Comparison of ENCODE assay signal across 24 cellular contexts in genomic region chr10:78568664-78569063, GRCh38.
DNase-seq lines count a peak whose midpoint lies in the region; ATAC-seq and TF ChIP-seq lines count a peak whose summit lies in the region.
"Had no signal": no experiment of that assay in that cellular context is flagged by ENCODE, and none has a peak within 500 bp of the region (broad histone marks: within the 10 kb centered on the region; RNA-seq: fewer than 3 reads in every experiment).

No MANE protein-coding gene starts in this region.

- H3K27ac ChIP-seq in naive thymus-derived CD4-positive, alpha-beta T cell (ENCODE audit: low read depth, low read length): no peak overlapping the region
- H3K27ac ChIP-seq in tibial nerve: no peak overlapping the region
- H3K27ac ChIP-seq: ascending aorta, esophagus muscularis mucosa, SJSA1 had no signal

- no peaks in the 10 kb centered on the region for H3K27me3 ChIP-seq in naive thymus-derived CD4-positive, alpha-beta T cell (ENCODE audit: control insufficient read depth in 2 of 2, insufficient read depth in 2 of 2, low read length in 2 of 2)
- H3K27me3 ChIP-seq in tibial nerve: no peaks in the 10 kb centered on the region
- H3K27me3 ChIP-seq: ascending aorta, esophagus muscularis mucosa, SJSA1 had no signal

- no peak overlapping the region for H3K4me3 ChIP-seq in naive thymus-derived CD4-positive, alpha-beta T cell (ENCODE audit: low read length)
- no peak overlapping the region for H3K4me3 ChIP-seq in tibial nerve
- no peak overlapping the region for H3K4me3 ChIP-seq in foreskin fibroblast (ENCODE audit: low read depth in 1 of 2, low read length in 2 of 2)
- H3K4me3 ChIP-seq: ascending aorta, esophagus muscularis mucosa, lung, mucosa of descending colon, SJSA1 had no signal

- peak overlapping the region in 4 of 7 donors; percentile 28 to 80 (median 48) for H3K27ac Mint-ChIP-seq in CD14-positive monocyte
- H3K27ac Mint-ChIP-seq in naive thymus-derived CD4-positive, alpha-beta T cell: no peak overlapping the region
- H3K27ac Mint-ChIP-seq: activated CD4-positive, alpha-beta memory T cell treated with anti-CD3 and anti-CD28 coated beads, Interleukin-2, amount 10 ng/mL, durations not matched to agents 7 days and 5 days; activated naive CD8-positive, alpha-beta T cell; CD4-positive, CD25-positive, alpha-beta regulatory T cell; stimulated activated effector memory CD8-positive, alpha-beta T cell treated with anti-CD3 and anti-CD28 coated beads, Interleukin-12 subunit alpha, Interleukin-12 subunit beta, amount 100 ng/mL, for 72 hours had no signal

- no peaks in the 10 kb centered on the region for H3K36me3 ChIP-seq in naive thymus-derived CD4-positive, alpha-beta T cell (ENCODE audit: control insufficient read depth in 2 of 3, insufficient read depth in 3 of 3, low read length in 3 of 3)
- H3K36me3 ChIP-seq in tibial nerve: no peaks in the 10 kb centered on the region
- H3K36me3 ChIP-seq: ascending aorta, esophagus muscularis mucosa, SJSA1 had no signal

- peak; percentile 45 for ATAC-seq in naive thymus-derived CD4-positive, alpha-beta T cell
- ATAC-seq in GM19467 (IDR thresholded peaks at IDR 0.05; ENCODE audit: unreplicated experiment): no peak
- ATAC-seq: sciatic nerve; stimulated activated effector memory CD8-positive, alpha-beta T cell treated with anti-CD3 and anti-CD28 coated beads, Interleukin-12 subunit alpha, Interleukin-12 subunit beta, amount 100 ng/mL, for 72 hours had no signal

- H3K9me3 Mint-ChIP-seq in CD14-positive monocyte: peaks cover 0 to 2% (median 0%) of the 10 kb centered on the region in 7 donors
- no peaks in the 10 kb centered on the region for H3K9me3 Mint-ChIP-seq in naive thymus-derived CD4-positive, alpha-beta T cell
- H3K9me3 Mint-ChIP-seq: activated CD4-positive, alpha-beta memory T cell treated with anti-CD3 and anti-CD28 coated beads, Interleukin-2, amount 10 ng/mL, durations not matched to agents 7 days and 5 days; CD4-positive, CD25-positive, alpha-beta regulatory T cell; neural crest cell; stimulated activated effector memory CD8-positive, alpha-beta T cell treated with anti-CD3 and anti-CD28 coated beads, Interleukin-12 subunit alpha, Interleukin-12 subunit beta, amount 100 ng/mL, for 72 hours had no signal

- no peak overlapping the region for H3K4me3 Mint-ChIP-seq in CD14-positive monocyte
- H3K4me3 Mint-ChIP-seq in naive thymus-derived CD4-positive, alpha-beta T cell: no peak overlapping the region
- H3K4me3 Mint-ChIP-seq: activated CD4-positive, alpha-beta memory T cell treated with anti-CD3 and anti-CD28 coated beads, Interleukin-2, amount 10 ng/mL, durations not matched to agents 7 days and 5 days; activated naive CD8-positive, alpha-beta T cell; CD4-positive, CD25-positive, alpha-beta regulatory T cell; neural crest cell; stimulated activated effector memory CD8-positive, alpha-beta T cell treated with anti-CD3 and anti-CD28 coated beads, Interleukin-12 subunit alpha, Interleukin-12 subunit beta, amount 100 ng/mL, for 72 hours had no signal

- TF ChIP-seq CTCF in CD14-positive monocyte (IDR thresholded peaks at IDR 0.05): no peak
- TF ChIP-seq CTCF in tibial nerve (IDR thresholded peaks at IDR 0.05): no peak
- no peak for TF ChIP-seq CTCF in foreskin fibroblast (IDR thresholded peaks at IDR 0.05; ENCODE audit: low read depth, low read length)

- H3K4me1 ChIP-seq in naive thymus-derived CD4-positive, alpha-beta T cell (ENCODE audit: control insufficient read depth in 2 of 2, insufficient read depth in 2 of 2, low read length in 2 of 2): no peaks in the 10 kb centered on the region
- H3K4me1 ChIP-seq in tibial nerve: peaks cover 0 to 39% (median 0%) of the 10 kb centered on the region in 4 donors
- H3K4me1 ChIP-seq: ascending aorta had no signal

- H3K4me1 Mint-ChIP-seq in CD14-positive monocyte: peaks cover 29% of the 10 kb centered on the region
- peaks cover 0 to 11% (median 0%) of the 10 kb centered on the region in 7 donors for H3K4me1 Mint-ChIP-seq in naive thymus-derived CD4-positive, alpha-beta T cell
- H3K4me1 Mint-ChIP-seq: activated CD4-positive, alpha-beta memory T cell treated with anti-CD3 and anti-CD28 coated beads, Interleukin-2, amount 10 ng/mL, durations not matched to agents 7 days and 5 days; CD4-positive, CD25-positive, alpha-beta regulatory T cell had no signal

- no peak for TF ChIP-seq EP300 in tibial nerve (IDR thresholded peaks at IDR 0.05)

- POLR2A ChIA-PET in naive thymus-derived CD4-positive, alpha-beta T cell (lab: Charles Lee): no interaction called here

- 96% methylated on average over 1 of the region's 1 CpG for WGBS in tibial nerve, 2 donors

- intact Hi-C loops in CD14-positive monocyte (cut with micrococcal nuclease): no loop called here
- intact Hi-C loops in naive thymus-derived CD4-positive, alpha-beta T cell (cut with micrococcal nuclease): no loop called here

- TF ChIP-seq POLR2A in tibial nerve (IDR thresholded peaks at IDR 0.05): no peak

- peaks cover 0 to 3% of the 10 kb centered on the region in 2 donors for H3K36me3 Mint-ChIP-seq in CD14-positive monocyte
- H3K36me3 Mint-ChIP-seq in naive thymus-derived CD4-positive, alpha-beta T cell: no peaks in the 10 kb centered on the region
- H3K36me3 Mint-ChIP-seq: activated naive CD8-positive, alpha-beta T cell; CD4-positive, CD25-positive, alpha-beta regulatory T cell; stimulated activated effector memory CD8-positive, alpha-beta T cell treated with anti-CD3 and anti-CD28 coated beads, Interleukin-12 subunit alpha, Interleukin-12 subunit beta, amount 100 ng/mL, for 72 hours had no signal

- CTCF ChIA-PET in naive thymus-derived CD4-positive, alpha-beta T cell (lab: Charles Lee): no interaction called here

- DNase-seq in CD14-positive monocyte (ENCODE audit: low spot score) (no peak), DMS53 (lab: John Stamatoyannopoulos, UW) (peak; percentile 73), NOMO-1 treated with DMSO at 0.1 percent for 48 hours (lab: John Stamatoyannopoulos, UW; ENCODE audit: unreplicated experiment) (peak; percentile 26), tibial nerve (ENCODE audit: low spot score in 2 of 2) (no peak), foreskin fibroblast (no peak)
- no peak for DNase-seq in naive thymus-derived CD4-positive, alpha-beta T cell
- DNase-seq: activated CD4-positive, alpha-beta memory T cell treated with anti-CD3 and anti-CD28 coated beads, Interleukin-2, amount 10 ng/mL, durations not matched to agents 7 days and 5 days; activated CD4-positive, CD25-positive, alpha-beta regulatory T cell treated with anti-CD3 and anti-CD28 coated beads, Interleukin-2, amount 50 U/mL, for 72 hours; CD4-positive, CD25-positive, alpha-beta regulatory T cell; cortex of kidney; foreskin melanocyte; mucosa of descending colon; stimulated activated CD4-positive, alpha-beta T cell treated with anti-CD3 and anti-CD28 coated beads, Interleukin-12 subunit alpha, Interleukin-12 subunit beta, amount 100 ng/mL, for 4 hours; stimulated activated CD4-positive, alpha-beta T cell treated with anti-CD3 and anti-CD28 coated beads, Interleukin-4, amount 100 ng/mL, for 1 hour; substantia nigra had no signal

- peaks cover 0 to 5% (median 2%) of the 10 kb centered on the region in 3 donors for H3K27me3 Mint-ChIP-seq in CD14-positive monocyte (ENCODE audit: low read depth in 3 of 3)
- H3K27me3 Mint-ChIP-seq in naive thymus-derived CD4-positive, alpha-beta T cell: peaks cover 0 to 6% (median 0%) of the 10 kb centered on the region in 5 donors
- H3K27me3 Mint-ChIP-seq: activated naive CD8-positive, alpha-beta T cell had no signal

- H3K9me3 ChIP-seq in naive thymus-derived CD4-positive, alpha-beta T cell (ENCODE audit: control insufficient read depth in 2 of 3, low read length in 3 of 3): no peaks in the 10 kb centered on the region
- H3K9me3 ChIP-seq in tibial nerve: no peaks in the 10 kb centered on the region
- H3K9me3 ChIP-seq: ascending aorta, esophagus muscularis mucosa, mucosa of descending colon, SJSA1 had no signal

Comparison
In these comparisons a context has a peak if more than half of its experiments do, and no peak if none do; other contexts are left out.
1. DNase-seq: peak in DMS53 (single experiment) and NOMO-1 treated with DMSO at 0.1 percent for 48 hours (single experiment); none in CD14-positive monocyte (single experiment), naive thymus-derived CD4-positive, alpha-beta T cell (0 of 9), tibial nerve (0 of 2) and foreskin fibroblast (0 of 2).
2. H3K27ac Mint-ChIP-seq: peak in CD14-positive monocyte (4 of 7); none in naive thymus-derived CD4-positive, alpha-beta T cell (0 of 9).